Comparison of ENCODE assay signal across 16 cellular contexts in the genomic region with DNA sequence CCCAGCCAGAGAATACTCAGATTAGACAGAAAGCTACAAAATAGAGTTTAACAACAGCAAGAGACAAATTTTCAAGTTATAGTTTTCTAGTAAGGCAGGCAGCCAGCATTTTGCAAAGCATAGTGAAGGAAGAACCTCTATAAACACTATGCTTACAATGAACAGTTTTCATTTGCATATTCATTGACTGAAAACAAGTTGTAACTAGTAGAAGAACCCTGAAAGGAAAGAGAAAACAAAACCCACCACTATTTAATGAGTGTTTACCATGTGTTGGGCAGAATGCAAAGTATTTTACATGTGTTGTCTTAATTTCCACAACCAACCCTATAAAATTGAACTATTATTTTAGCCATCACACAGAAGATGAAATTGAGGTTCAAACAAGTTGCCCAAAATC.
DNase-seq lines count a peak whose midpoint lies in the region; ATAC-seq lines count a peak whose summit lies in the region.
"Had no signal": no experiment of that assay in that cellular context is flagged by ENCODE, and none has a peak within 500 bp of the region (broad histone marks: within the 10 kb centered on the region; RNA-seq: fewer than 3 reads in every experiment).

No MANE protein-coding gene starts in this region.

- CTCF ChIA-PET in activated CD4-positive, alpha-beta T cell treated with anti-CD3 and anti-CD28 coated beads, Interleukin-2, amount 10 ng/mL, durations not matched to agents 7 days and 5 days (lab: Charles Lee): no interaction called here

- H3K4me3 Mint-ChIP-seq in activated CD4-positive, alpha-beta T cell treated with anti-CD3 and anti-CD28 coated beads, Interleukin-2, amount 10 ng/mL, durations not matched to agents 7 days and 5 days: no peak overlapping the region
- H3K4me3 Mint-ChIP-seq: B cell; CD4-positive, CD25-positive, alpha-beta regulatory T cell; CD8-positive, alpha-beta T cell; HFFc6 had no signal

- POLR2A ChIA-PET in activated CD4-positive, alpha-beta T cell treated with anti-CD3 and anti-CD28 coated beads, Interleukin-2, amount 10 ng/mL, durations not matched to agents 7 days and 5 days (lab: Charles Lee): no interaction called here

- H3K27me3 Mint-ChIP-seq in activated CD4-positive, alpha-beta T cell treated with anti-CD3 and anti-CD28 coated beads, Interleukin-2, amount 10 ng/mL, durations not matched to agents 7 days and 5 days: no peaks in the 10 kb centered on the region
- H3K27me3 Mint-ChIP-seq: B cell; CD4-positive, CD25-positive, alpha-beta regulatory T cell had no signal

- H3K36me3 Mint-ChIP-seq in activated CD4-positive, alpha-beta T cell treated with anti-CD3 and anti-CD28 coated beads, Interleukin-2, amount 10 ng/mL, durations not matched to agents 7 days and 5 days (ENCODE audit: low read depth): no peaks in the 10 kb centered on the region
- H3K36me3 Mint-ChIP-seq: CD4-positive, CD25-positive, alpha-beta regulatory T cell; CD8-positive, alpha-beta T cell had no signal

- DNase-seq in NCI-H526 treated with DMSO at 0.1 percent for 48 hours (lab: John Stamatoyannopoulos, UW) (peak; percentile 22), T-helper 9 cell (no peak), NCI-H446 (lab: John Stamatoyannopoulos, UW) (no peak)
- no peak for DNase-seq in activated CD4-positive, alpha-beta T cell treated with anti-CD3 and anti-CD28 coated beads, Interleukin-2, amount 10 ng/mL, durations not matched to agents 7 days and 5 days
- DNase-seq: Caco-2; CD4-positive, CD25-positive, alpha-beta regulatory T cell; CD8-positive, alpha-beta T cell; DMS153; DND-41; GOT3; HFFc6 had no signal

- H3K4me1 Mint-ChIP-seq in activated CD4-positive, alpha-beta T cell treated with anti-CD3 and anti-CD28 coated beads, Interleukin-2, amount 10 ng/mL, durations not matched to agents 7 days and 5 days: no peaks in the 10 kb centered on the region
- H3K4me1 Mint-ChIP-seq: B cell; CD4-positive, CD25-positive, alpha-beta regulatory T cell had no signal

- no peak overlapping the region for H3K27ac Mint-ChIP-seq in activated CD4-positive, alpha-beta T cell treated with anti-CD3 and anti-CD28 coated beads, Interleukin-2, amount 10 ng/mL, durations not matched to agents 7 days and 5 days
- H3K27ac Mint-ChIP-seq: B cell; CD4-positive, CD25-positive, alpha-beta regulatory T cell; CD8-positive, alpha-beta T cell; HFFc6 had no signal

- ATAC-seq in GM18498 (IDR thresholded peaks at IDR 0.05; ENCODE audit: unreplicated experiment) (peak; percentile 58), GM19324 (IDR thresholded peaks at IDR 0.05; ENCODE audit: low FRiP score, unreplicated experiment) (peak; percentile 83), HG02798 (IDR thresholded peaks at IDR 0.05; ENCODE audit: poor library complexity, unreplicated experiment) (peak; percentile 64), GM19397 (IDR thresholded peaks at IDR 0.05; ENCODE audit: unreplicated experiment) (no peak)
- ATAC-seq: CD8-positive, alpha-beta T cell had no signal

- H3K9me3 Mint-ChIP-seq in activated CD4-positive, alpha-beta T cell treated with anti-CD3 and anti-CD28 coated beads, Interleukin-2, amount 10 ng/mL, durations not matched to agents 7 days and 5 days: no peaks in the 10 kb centered on the region
- H3K9me3 Mint-ChIP-seq: CD8-positive, alpha-beta T cell; HFFc6 had no signal
